ENCODE assay signal across 15 cellular contexts in the genomic region with DNA sequence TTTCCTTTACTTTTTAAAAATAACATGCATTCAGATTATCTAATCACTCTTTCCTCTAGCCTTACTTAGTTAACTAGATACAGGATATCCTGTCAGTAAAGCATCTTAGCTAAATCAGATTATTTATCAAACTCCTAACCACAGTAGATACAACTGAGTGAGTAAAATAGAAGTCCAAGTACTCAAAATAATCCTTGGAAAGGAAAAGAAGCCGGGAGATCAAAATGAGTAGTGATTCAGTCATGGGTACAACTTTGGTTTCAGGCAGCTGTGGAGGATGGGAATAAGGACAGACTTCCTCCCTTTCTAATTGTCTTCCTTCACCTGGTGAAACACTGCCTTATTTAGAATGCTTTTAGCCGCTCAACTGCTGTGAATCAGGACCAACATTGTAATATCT. TPM values are rescaled to one million over a fixed set of nuclear protein-coding genes. Genes with fewer than 3 reads are reported as not detected.
DNase-seq lines count a peak whose midpoint lies in the region; ATAC-seq, FAIRE-seq and TF ChIP-seq lines count a peak whose summit lies in the region.
"Had no signal": no experiment of that assay in that cellular context is flagged by ENCODE, and none has a peak within 500 bp of the region (broad histone marks: within the 10 kb centered on the region; RNA-seq: fewer than 3 reads in every experiment).

No MANE protein-coding gene starts in this region.

- peaks cover 66% of the 10 kb centered on the region for H3K36me3 Mint-ChIP-seq in activated CD8-positive, alpha-beta T cell treated with anti-CD3 and anti-CD28 coated beads for 36 hours (ENCODE audit: low read depth)

- intact Hi-C loops in activated CD8-positive, alpha-beta T cell treated with anti-CD3 and anti-CD28 coated beads for 36 hours (cut with micrococcal nuclease): no loop called here
- intact Hi-C loops in posterior cingulate gyrus (cut with DNase I): no loop called here

- peak overlapping the region; percentile 53 for H3K27ac Mint-ChIP-seq in activated CD8-positive, alpha-beta T cell treated with anti-CD3 and anti-CD28 coated beads for 36 hours

- peaks cover 8 to 28% (median 18%) of the 10 kb centered on the region in 10 experiments for H3K4me1 ChIP-seq in BLaER1 treated with 17β-estradiol and CSF1 and Interleukin-3, amounts not matched to agents 10 nM and 100 nM
- H3K4me1 ChIP-seq: SJCRH30 had no signal

- no peak for TF ChIP-seq CTCF in activated CD8-positive, alpha-beta T cell treated with anti-CD3 and anti-CD28 coated beads for 36 hours (IDR thresholded peaks at IDR 0.05)
- no peak for TF ChIP-seq CTCF in fibroblast of pulmonary artery (IDR thresholded peaks at IDR 0.05; ENCODE audit: low read length, missing control alignments)

- H3K36me3 ChIP-seq in BLaER1 treated with 17β-estradiol and CSF1 and Interleukin-3, amounts not matched to agents 10 nM and 100 nM: peaks cover 4 to 51% (median 18%) of the 10 kb centered on the region in 11 experiments; a peak in 13 of 22 replicates
- H3K36me3 ChIP-seq: SJCRH30 had no signal

- no peaks in the 10 kb centered on the region for H3K27me3 Mint-ChIP-seq in activated CD8-positive, alpha-beta T cell treated with anti-CD3 and anti-CD28 coated beads for 36 hours

- H3K27ac ChIP-seq in BLaER1 treated with 17β-estradiol and CSF1 and Interleukin-3, amounts not matched to agents 10 nM and 100 nM: no peak overlapping the region; a peak in 1 of 22 replicates
- H3K27ac ChIP-seq: C4-2B, SJCRH30 had no signal

- TF ChIP-seq POLR2A in GM12891 (IDR thresholded peaks at IDR 0.05; ENCODE audit: low read depth, low read length): no peak

- H3K27me3 ChIP-seq in BLaER1 treated with 17β-estradiol and CSF1 and Interleukin-3, amounts not matched to agents 10 nM and 100 nM: no peaks in the 10 kb centered on the region
- H3K27me3 ChIP-seq: SJCRH30 had no signal

- H3K4me2 ChIP-seq in BLaER1 treated with 17β-estradiol and CSF1 and Interleukin-3, amounts not matched to agents 10 nM and 100 nM: peak overlapping the region in 10 of 11 experiments; percentile 11 to 57 (median 37); a peak in 16 of 22 replicates

- no peak overlapping the region for H3K9ac ChIP-seq in BLaER1 treated with 17β-estradiol and CSF1 and Interleukin-3, amounts not matched to agents 10 nM and 100 nM

- POLR2A ChIA-PET in activated CD8-positive, alpha-beta T cell treated with anti-CD3 and anti-CD28 coated beads for 36 hours (lab: Charles Lee): interaction anchor here (0.5 to 1.2 kb wide), 2 partner anchors 19 to 24 kb away, joined by 3 read pairs; no protein-coding TSS in a partner anchor

- ATAC-seq in activated CD8-positive, alpha-beta T cell treated with anti-CD3 and anti-CD28 coated beads for 36 hours: no peak
- ATAC-seq in HG03457 (IDR thresholded peaks at IDR 0.05; ENCODE audit: unreplicated experiment) (no peak), GM18870 (IDR thresholded peaks at IDR 0.05; ENCODE audit: unreplicated experiment) (no peak)

- H3K9me3 Mint-ChIP-seq in activated CD8-positive, alpha-beta T cell treated with anti-CD3 and anti-CD28 coated beads for 36 hours: peaks cover 6% of the 10 kb centered on the region

- CTCF ChIA-PET in activated CD8-positive, alpha-beta T cell treated with anti-CD3 and anti-CD28 coated beads for 36 hours (lab: Charles Lee): interaction anchor here (1.0 to 1.6 kb wide), 2 partner anchors 11 to 13 kb away, joined by 3 to 4 read pairs; no protein-coding TSS in a partner anchor

- no peak overlapping the region for H3K4me3 ChIP-seq in BLaER1 treated with 17β-estradiol and CSF1 and Interleukin-3, amounts not matched to agents 10 nM and 100 nM
- H3K4me3 ChIP-seq in fibroblast of pulmonary artery (replicated peaks; ENCODE audit: low read depth, low read length): no peak overlapping the region
- H3K4me3 ChIP-seq: SJCRH30, skin epidermis had no signal

- no peak for FAIRE-seq in GM12891 (lab: Jason Lieb, UNC)

- no peak for DNase-seq in GM12891 (ENCODE audit: insufficient read length, low spot score)
- DNase-seq in activated CD8-positive, alpha-beta T cell treated with anti-CD3 and anti-CD28 coated beads for 36 hours: no peak
- peak; percentile 6 for DNase-seq in fibroblast of pulmonary artery (ENCODE audit: low read depth)
- DNase-seq in activated CD4-positive, CD25-positive, alpha-beta regulatory T cell treated with anti-CD3 and anti-CD28 coated beads, Interleukin-2, amount 50 U/mL, for 72 hours: no peak
- DNase-seq in posterior cingulate gyrus: no peak
- DNase-seq: GDM1, KG1, NCI-H2171, SJCRH30 had no signal

- peaks cover 66% of the 10 kb centered on the region for H3K4me1 Mint-ChIP-seq in activated CD8-positive, alpha-beta T cell treated with anti-CD3 and anti-CD28 coated beads for 36 hours (ENCODE audit: low read depth)

- H4K20me1 ChIP-seq in BLaER1 treated with 17β-estradiol and CSF1 and Interleukin-3, amounts not matched to agents 10 nM and 100 nM: peaks cover 0 to 94% (median 0%) of the 10 kb centered on the region in 11 experiments; a peak in 3 of 22 replicates

- peaks cover 0 to 24% (median 11%) of the 10 kb centered on the region in 11 experiments; a peak in 13 of 22 replicates for H3K9me3 ChIP-seq in BLaER1 treated with 17β-estradiol and CSF1 and Interleukin-3, amounts not matched to agents 10 nM and 100 nM (replicated peaks in 1 of 11)
- H3K9me3 ChIP-seq: SJCRH30 had no signal

- H3K4me3 Mint-ChIP-seq in activated CD8-positive, alpha-beta T cell treated with anti-CD3 and anti-CD28 coated beads for 36 hours: no peak overlapping the region
- H3K4me3 Mint-ChIP-seq: neural crest cell had no signal

TF ChIP-seq in GM12891, 5 proteins besides CTCF, POLR2A, EP300 and RAD21:
- TF ChIP-seq TAF1 (IDR thresholded peaks at IDR 0.05; ENCODE audit: low read depth, low read length) (no peak), POLR2AphosphoS5 (IDR thresholded peaks at IDR 0.05; ENCODE audit: low read depth, low read length) (no peak), POU2F2 (IDR thresholded peaks at IDR 0.05; ENCODE audit: low read depth, low read length) (no peak), PAX5 (IDR thresholded peaks at IDR 0.05; ENCODE audit: insufficient read depth, low read length, severe bottlenecking) (no peak), SPI1 (IDR thresholded peaks at IDR 0.05; ENCODE audit: low read depth, low read length) (0 out of 2 replicates have a peak, but pooled peaks have one; percentile 15)

RNA-seq across cellular contexts. Expression of gene GNG2, which starts 29.4 kb away (rescaled TPM):
- 33.6 TPM for polyA plus RNA-seq in GM12891 (2012; ENCODE audit: low read depth, missing spikeins)
- 100 to 1,000 TPM; 174 to 184 TPM for total RNA-seq in activated CD8-positive, alpha-beta T cell treated with anti-CD3 and anti-CD28 coated beads for 36 hours
